Comparison of ENCODE assay signal across 12 cellular contexts in genomic region chr5:172643392-172643871, GRCh38. TPM values are rescaled to one million over a fixed set of nuclear protein-coding genes. Genes with fewer than 3 reads are reported as not detected.
A peak's percentile ranks its signal among the peaks of the same experiment; 100 is the strongest.
DNase-seq lines count a peak whose midpoint lies in the region; ATAC-seq and TF ChIP-seq lines count a peak whose summit lies in the region.
"Had no signal": no experiment of that assay in that cellular context is flagged by ENCODE, and none has a peak within 500 bp of the region (broad histone marks: within the 10 kb centered on the region; RNA-seq: fewer than 3 reads in every experiment).

No MANE protein-coding gene starts in this region.

- no peak for TF ChIP-seq CTCF in natural killer cell (IDR thresholded peaks at IDR 0.05)

- H3K9me3 Mint-ChIP-seq in natural killer cell treated with Interleukin-12 subunit alpha and Interleukin-12 subunit beta and Interleukin-15 and Interleukin-18, amount 100 ng/mL, for 72 hours, result no peaks in the 10 kb centered on the region
- H3K9me3 Mint-ChIP-seq in natural killer cell, result no peaks in the 10 kb centered on the region
- H3K9me3 Mint-ChIP-seq: activated naive CD8-positive, alpha-beta T cell treated with anti-CD3 and anti-CD28 coated beads, Interleukin-2, amount 50 U/mL, for 24 hours had no signal

- H3K4me1 Mint-ChIP-seq in natural killer cell treated with Interleukin-12 subunit alpha and Interleukin-12 subunit beta and Interleukin-15 and Interleukin-18, amount 100 ng/mL, for 72 hours (ENCODE audit: low read depth in 2 of 2), result peaks cover 5% of the 10 kb centered on the region in 2 donors
- peaks cover 7 to 11% of the 10 kb centered on the region in 2 donors for H3K4me1 Mint-ChIP-seq in natural killer cell
- H3K4me1 Mint-ChIP-seq: activated naive CD8-positive, alpha-beta T cell treated with anti-CD3 and anti-CD28 coated beads, Interleukin-2, amount 50 U/mL, for 24 hours had no signal

- H3K27me3 ChIP-seq in rectal smooth muscle tissue (ENCODE audit: control insufficient read depth, insufficient read depth, low read length), result no peaks in the 10 kb centered on the region

- peak overlapping the region; percentile 26 for H3K9ac ChIP-seq in rectal smooth muscle tissue (ENCODE audit: low read length)

- no peak overlapping the region for H3K27ac Mint-ChIP-seq in natural killer cell treated with Interleukin-12 subunit alpha and Interleukin-12 subunit beta and Interleukin-15 and Interleukin-18, amount 100 ng/mL, for 72 hours
- no peak overlapping the region for H3K27ac Mint-ChIP-seq in natural killer cell
- H3K27ac Mint-ChIP-seq: activated naive CD8-positive, alpha-beta T cell treated with anti-CD3 and anti-CD28 coated beads, Interleukin-2, amount 50 U/mL, for 24 hours had no signal

- in situ Hi-C loops in KBM-7 (cut with MboI; ENCODE audit: low pct_unique_long_range_greater_than_20kb, low sequenced_read_pairs), result no loop called here

- no peak overlapping the region for H3K4me3 Mint-ChIP-seq in natural killer cell treated with Interleukin-12 subunit alpha and Interleukin-12 subunit beta and Interleukin-15 and Interleukin-18, amount 100 ng/mL, for 72 hours
- H3K4me3 Mint-ChIP-seq in natural killer cell, result no peak overlapping the region
- H3K4me3 Mint-ChIP-seq: activated naive CD8-positive, alpha-beta T cell treated with anti-CD3 and anti-CD28 coated beads, Interleukin-2, amount 50 U/mL, for 24 hours had no signal

- peak overlapping the region; percentile 80 for H3K4me3 ChIP-seq in rectal smooth muscle tissue (ENCODE audit: low read length)

- peaks cover 13 to 26% of the 10 kb centered on the region in 2 donors for H3K27me3 Mint-ChIP-seq in natural killer cell treated with Interleukin-12 subunit alpha and Interleukin-12 subunit beta and Interleukin-15 and Interleukin-18, amount 100 ng/mL, for 72 hours
- H3K27me3 Mint-ChIP-seq in natural killer cell (ENCODE audit: low read depth in 2 of 2), result peaks cover 0 to 12% of the 10 kb centered on the region in 2 donors

- peaks cover 45% of the 10 kb centered on the region for H3K4me1 ChIP-seq in rectal smooth muscle tissue (ENCODE audit: control insufficient read depth, insufficient read depth, low read length)

- H3K27ac ChIP-seq in rectal smooth muscle tissue (ENCODE audit: low read depth, low read length), result peak overlapping the region; percentile 92

- no peaks in the 10 kb centered on the region for H3K36me3 ChIP-seq in rectal smooth muscle tissue (ENCODE audit: control insufficient read depth, insufficient read depth, low read length)

- peak; percentile 22 for DNase-seq in natural killer cell treated with Interleukin-12 subunit alpha and Interleukin-12 subunit beta and Interleukin-15 and Interleukin-18, amount 100 ng/mL, for 72 hours (ENCODE audit: low spot score)
- DNase-seq in natural killer cell (no peak), inferior parietal cortex (ENCODE audit: extremely low spot score) (peak; percentile 31), KBM-7 (no peak), NOMO-1 treated with DMSO at 0.1 percent for 48 hours (lab: John Stamatoyannopoulos, UW; ENCODE audit: unreplicated experiment) (no peak)
- no peak for DNase-seq in stimulated activated CD8-positive, alpha-beta memory T cell treated with anti-CD3 and anti-CD28 coated beads, Interleukin-4, amount 100 ng/mL, for 48 hours
- DNase-seq: activated naive CD8-positive, alpha-beta T cell treated with anti-CD3 and anti-CD28 coated beads, Interleukin-2, amount 50 U/mL, for 24 hours; head of caudate nucleus; IMR-90; NCI-H526 had no signal

- intact Hi-C loops in natural killer cell (cut with micrococcal nuclease), result no loop called here

- ATAC-seq in natural killer cell treated with Interleukin-12 subunit alpha and Interleukin-12 subunit beta and Interleukin-15 and Interleukin-18, amount 100 ng/mL, for 72 hours, result no peak
- no peak for ATAC-seq in natural killer cell
- ATAC-seq in HG02798 (IDR thresholded peaks at IDR 0.05; ENCODE audit: poor library complexity, unreplicated experiment), result no peak
- ATAC-seq: activated naive CD8-positive, alpha-beta T cell treated with anti-CD3 and anti-CD28 coated beads, Interleukin-2, amount 50 U/mL, for 24 hours had no signal

- H3K36me3 Mint-ChIP-seq in natural killer cell treated with Interleukin-12 subunit alpha and Interleukin-12 subunit beta and Interleukin-15 and Interleukin-18, amount 100 ng/mL, for 72 hours, result no peaks in the 10 kb centered on the region
- H3K36me3 Mint-ChIP-seq in natural killer cell, result no peaks in the 10 kb centered on the region

RNA-seq across cellular contexts. Expression of gene NEURL1B, which starts 2.4 kb away (rescaled TPM):
- total RNA-seq in natural killer cell treated with Interleukin-12 subunit alpha and Interleukin-12 subunit beta and Interleukin-15 and Interleukin-18, amount 100 ng/mL, for 72 hours, result under 1 TPM; 0.14 to 0.36 TPM
- under 1 TPM; 0.28 to 0.54 (median 0.45) TPM for total RNA-seq in natural killer cell

Comparison
In these comparisons a context has a peak if more than half of its experiments do, and no peak if none do; other contexts are left out.
1. DNase-seq: peak in natural killer cell treated with Interleukin-12 subunit alpha and Interleukin-12 subunit beta and Interleukin-15 and Interleukin-18, amount 100 ng/mL, for 72 hours (single experiment) and inferior parietal cortex (single experiment); none in natural killer cell (single experiment), KBM-7 (single experiment), NOMO-1 treated with DMSO at 0.1 percent for 48 hours (single experiment) and stimulated activated CD8-positive, alpha-beta memory T cell treated with anti-CD3 and anti-CD28 coated beads, Interleukin-4, amount 100 ng/mL, for 48 hours (single experiment).